In genomic region chr3:64917914-64918313, GRCh38 we compare ENCODE assay signal across 17 cellular contexts.
DNase-seq lines count a peak whose midpoint lies in the region; ATAC-seq and TF ChIP-seq lines count a peak whose summit lies in the region.
"Had no signal": no experiment of that assay in that cellular context is flagged by ENCODE, and none has a peak within 500 bp of the region (broad histone marks: within the 10 kb centered on the region; RNA-seq: fewer than 3 reads in every experiment).

No MANE protein-coding gene starts in this region.

- no peak overlapping the region for H3K4me3 ChIP-seq in left ventricle myocardium inferior
- H3K4me3 ChIP-seq in heart left ventricle, result no peak overlapping the region
- H3K4me3 ChIP-seq in HUES48 (ENCODE audit: low read depth, low read length), result no peak overlapping the region
- H3K4me3 ChIP-seq in aorta (ENCODE audit: low read length in 2 of 2), result no peak overlapping the region
- no peak overlapping the region for H3K4me3 ChIP-seq in psoas muscle
- H3K4me3 ChIP-seq: GM23248 had no signal

- intact Hi-C loops in left ventricle myocardium inferior (cut with micrococcal nuclease) (no loop called here), heart left ventricle (cut with DNase I) (no loop called here), aorta (cut with DNase I) (no loop called here), psoas muscle (cut with DNase I) (loop anchor here in 1 of 2 donors (10.0 kb wide), 1 partner anchor 247 kb away; no protein-coding TSS in a partner anchor)

- no peak for ATAC-seq in heart left ventricle
- no peak for ATAC-seq in aorta (ENCODE audit: low FRiP score)
- no peak for ATAC-seq in psoas muscle

- TF ChIP-seq POLR2A in heart left ventricle (IDR thresholded peaks at IDR 0.05) (no peak), erythroblast (IDR thresholded peaks at IDR 0.05; ENCODE audit: low read length) (no peak)

- DNase-seq in left ventricle myocardium inferior (no peak), heart left ventricle (no peak), erythroblast (lab: John Stamatoyannopoulos, UW) (peak; percentile 42 to 68), aorta (no peak), retina (no peak), psoas muscle (no peak)
- DNase-seq: AML-193; Caco-2; CD4-positive, alpha-beta T cell; DMS153; DMS79; GDM1; GM23248; HCEC 1CT; IMR-90 had no signal

- WGBS in heart left ventricle, 4 donors, result 55 to 82% (median 66%) methylated on average over 1 of the region's 1 CpG
- 96 to 98% methylated on average over 1 of the region's 1 CpG for WGBS in aorta, 2 donors
- WGBS in psoas muscle, 3 donors, result 74 to 82% (median 81%) methylated on average over 1 of the region's 1 CpG

- no peak overlapping the region for H3K9ac ChIP-seq in HUES48 (ENCODE audit: low read depth, low read length)
- H3K9ac ChIP-seq: GM23248 had no signal

- H3K27me3 ChIP-seq in left ventricle myocardium inferior (ENCODE audit: low read depth) (no peaks in the 10 kb centered on the region), heart left ventricle (no peaks in the 10 kb centered on the region), HUES48 (ENCODE audit: control insufficient read depth, insufficient read depth, low read length) (peaks cover 7% of the 10 kb centered on the region), aorta (ENCODE audit: control insufficient read depth in 1 of 2, insufficient read depth in 2 of 2, low read length in 1 of 2) (no peaks in the 10 kb centered on the region), psoas muscle (ENCODE audit: insufficient read depth in 3 of 3, low read length in 2 of 3) (no peaks in the 10 kb centered on the region)

- peak overlapping the region; percentile 57 for H3K27ac ChIP-seq in left ventricle myocardium inferior (replicated peaks)
- H3K27ac ChIP-seq in heart left ventricle, result peak overlapping the region in 5 of 12 donors; percentile 13 to 76 (median 52)
- peak overlapping the region; percentile 94 for H3K27ac ChIP-seq in HUES48 (ENCODE audit: low read depth, low read length)
- no peak overlapping the region for H3K27ac ChIP-seq in aorta (ENCODE audit: low read depth in 1 of 2, low read length in 2 of 2)
- no peak overlapping the region for H3K27ac ChIP-seq in psoas muscle
- H3K27ac ChIP-seq: C4-2B, GM23248 had no signal

- no peaks in the 10 kb centered on the region for H3K9me3 ChIP-seq in left ventricle myocardium inferior (replicated peaks)
- H3K9me3 ChIP-seq in heart left ventricle, result no peaks in the 10 kb centered on the region
- H3K9me3 ChIP-seq in HUES48 (ENCODE audit: control insufficient read depth, insufficient read depth, low read length), result no peaks in the 10 kb centered on the region
- H3K9me3 ChIP-seq in aorta (ENCODE audit: control insufficient read depth, low read length), result no peaks in the 10 kb centered on the region
- H3K9me3 ChIP-seq in psoas muscle, result no peaks in the 10 kb centered on the region
- H3K9me3 ChIP-seq: Caco-2 had no signal

- H3K36me3 ChIP-seq in left ventricle myocardium inferior (no peaks in the 10 kb centered on the region), heart left ventricle (no peaks in the 10 kb centered on the region), HUES48 (ENCODE audit: control insufficient read depth, insufficient read depth, low read length) (no peaks in the 10 kb centered on the region), aorta (ENCODE audit: control insufficient read depth in 1 of 2, insufficient read depth in 2 of 2, low read length in 1 of 2) (no peaks in the 10 kb centered on the region), psoas muscle (ENCODE audit: insufficient read depth in 1 of 2, low read depth in 1 of 2) (no peaks in the 10 kb centered on the region)

- no peak for TF ChIP-seq CTCF in left ventricle myocardium inferior (IDR thresholded peaks at IDR 0.05; ENCODE audit: borderline replicate concordance)
- TF ChIP-seq CTCF in heart left ventricle (IDR thresholded peaks at IDR 0.05), result no peak
- no peak for TF ChIP-seq CTCF in psoas muscle (IDR thresholded peaks at IDR 0.05)

- H3K4me1 ChIP-seq in left ventricle myocardium inferior (peaks cover 69% of the 10 kb centered on the region), heart left ventricle (peaks cover 0 to 44% (median 25%) of the 10 kb centered on the region in 12 donors), HUES48 (ENCODE audit: control insufficient read depth, insufficient read depth, low read length) (peaks cover 44% of the 10 kb centered on the region), aorta (ENCODE audit: control insufficient read depth in 1 of 2, insufficient read depth in 2 of 2, low read length in 2 of 2) (peaks cover 0 to 7% of the 10 kb centered on the region in 2 donors), psoas muscle (peaks cover 5% of the 10 kb centered on the region)

Comparison
In these comparisons a context has a peak if more than half of its experiments do, and no peak if none do; other contexts are left out.
1. DNase-seq: peak in erythroblast (2 of 2); none in left ventricle myocardium inferior (single experiment), heart left ventricle (0 of 5), aorta (0 of 2), retina (single experiment) and psoas muscle (0 of 2).
2. H3K27ac ChIP-seq: peak in left ventricle myocardium inferior (single experiment) and HUES48 (single experiment); none in aorta (0 of 2) and psoas muscle (single experiment).